Comparison of ENCODE assay signal across 16 cellular contexts in the genomic region with DNA sequence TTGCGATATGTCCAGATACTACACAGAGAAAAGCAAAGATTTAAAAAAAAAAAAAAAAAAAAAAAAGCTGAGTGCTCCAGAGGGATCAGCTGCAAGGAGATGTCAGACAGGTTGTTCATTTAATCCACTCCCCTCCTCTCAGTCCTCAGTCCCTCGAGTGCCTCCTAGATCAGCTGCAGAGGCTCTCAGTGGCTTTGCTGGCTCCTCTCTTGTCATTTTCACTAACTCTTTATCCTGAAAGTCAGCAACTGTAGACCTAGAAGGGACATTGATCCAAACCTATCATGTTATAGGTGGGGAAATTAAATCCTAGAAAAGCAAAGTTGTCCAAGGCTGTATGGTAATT.
DNase-seq lines count a peak whose midpoint lies in the region; ATAC-seq and TF ChIP-seq lines count a peak whose summit lies in the region.
"Had no signal": no experiment of that assay in that cellular context is flagged by ENCODE, and none has a peak within 500 bp of the region (broad histone marks: within the 10 kb centered on the region; RNA-seq: fewer than 3 reads in every experiment).

No MANE protein-coding gene starts in this region.

- POLR2A ChIA-PET in HCT116 (lab: Charles Lee): interaction anchor here (0.5 kb wide), 1 partner anchor 1639 kb away, joined by 3 read pairs; no protein-coding TSS in a partner anchor

- no peak overlapping the region for H2BK120ac ChIP-seq in mesenchymal stem cell (ENCODE audit: low read depth, low read length)

- H3K36me3 ChIP-seq in HCT116 (ENCODE audit: control insufficient read depth in 1 of 2, insufficient read depth in 2 of 2, low read length in 2 of 2) (no peaks in the 10 kb centered on the region), left ventricle myocardium inferior (no peaks in the 10 kb centered on the region), mesenchymal stem cell (ENCODE audit: control insufficient read depth in 1 of 2, insufficient read depth in 2 of 2, low read depth in 1 of 2, low read length in 2 of 2) (no peaks in the 10 kb centered on the region)

- peak overlapping the region; percentile 99 for H2AFZ ChIP-seq in HCT116 (ENCODE audit: low read depth, low read length, poor library complexity, severe bottlenecking)
- H2AFZ ChIP-seq in mesenchymal stem cell (ENCODE audit: low read depth, low read length): no peak overlapping the region

- no peak overlapping the region for H3K4me2 ChIP-seq in HCT116 (ENCODE audit: low read length)
- H3K4me2 ChIP-seq in mesenchymal stem cell (ENCODE audit: low read length, poor library complexity, severe bottlenecking): no peak overlapping the region

- H3K18ac ChIP-seq in mesenchymal stem cell (ENCODE audit: low read depth in 1 of 2, low read length in 2 of 2): no peak overlapping the region

- no peak for TF ChIP-seq POLR2A in HCT116 (IDR thresholded peaks at IDR 0.05; ENCODE audit: borderline replicate concordance, extremely low read depth, insufficient read depth, insufficient read length)

- CTCF ChIA-PET in HCT116 (lab: Charles Lee): interaction anchor here (0.6 to 1.6 kb wide), 11 partner anchors 9 to 609 kb away, joined by 3 to 5 read pairs (median 4); no protein-coding TSS in a partner anchor

- ATAC-seq in HCT116 (no peak), HG02678 (IDR thresholded peaks at IDR 0.05; ENCODE audit: unreplicated experiment) (no peak), GM19023 (IDR thresholded peaks at IDR 0.05; ENCODE audit: unreplicated experiment) (no peak)
- ATAC-seq: K562, Panc1 had no signal

- no peaks in the 10 kb centered on the region for H3K79me1 ChIP-seq in mesenchymal stem cell (replicated peaks; ENCODE audit: low read length, poor library complexity, severe bottlenecking)

- H4K8ac ChIP-seq in mesenchymal stem cell (ENCODE audit: low read length): no peak overlapping the region

- no peak overlapping the region for H3K4me3 ChIP-seq in HCT116 (replicated peaks in 1 of 2; ENCODE audit: low read depth in 1 of 2, low read length in 2 of 2)
- no peak overlapping the region for H3K4me3 ChIP-seq in left ventricle myocardium inferior
- H3K4me3 ChIP-seq in mesenchymal stem cell (ENCODE audit: insufficient read depth in 1 of 2, low read depth in 1 of 2, low read length in 2 of 2): no peak overlapping the region
- H3K4me3 ChIP-seq: K562, testis had no signal

- H3K9ac ChIP-seq in HCT116 (ENCODE audit: low read length) (no peak overlapping the region), mesenchymal stem cell (ENCODE audit: low read length) (no peak overlapping the region)

- no peak overlapping the region for H2BK12ac ChIP-seq in mesenchymal stem cell (ENCODE audit: low read length in 2 of 2)

- 93% methylated on average over 2 of the region's 2 CpGs for WGBS in mesenchymal stem cell

- H2BK15ac ChIP-seq in mesenchymal stem cell (ENCODE audit: low read depth, poor library complexity, severe bottlenecking): no peak overlapping the region

- DNase-seq in HCT116 (ENCODE audit: low read depth, low spot score): no peak
- peak; percentile 84 for DNase-seq in NCI-H146 (lab: John Stamatoyannopoulos, UW)
- peak; percentile 87 for DNase-seq in NCI-H69 (lab: John Stamatoyannopoulos, UW)
- no peak for DNase-seq in left ventricle myocardium inferior
- DNase-seq in mesenchymal stem cell: no peak
- no peak for DNase-seq in CD1c-positive myeloid dendritic cell (ENCODE audit: extremely low spot score)
- DNase-seq: activated CD4-positive, CD25-positive, alpha-beta regulatory T cell; activated effector memory CD4-positive, alpha-beta T cell treated with anti-CD3 and anti-CD28 coated beads, Interleukin-2, amount 50 U/mL, for 16 hours; amniotic stem cell; NCI-H1048; testis had no signal

- H4K91ac ChIP-seq in mesenchymal stem cell (ENCODE audit: low read length): no peak overlapping the region

- H3K9me2 ChIP-seq in HCT116 (ENCODE audit: insufficient read depth): no peaks in the 10 kb centered on the region

- RAD21 ChIA-PET in HCT116 (lab: Charles Lee; ENCODE audit: low non-redundant PET in 1 of 2, low total read pairs in 2 of 2, uncharacterized antibody in 2 of 2, unreplicated experiment in 2 of 2): interaction anchor here in 1 of 2 experiments (0.7 kb wide), 1 partner anchor 159 kb away, joined by 3 read pairs; no protein-coding TSS in a partner anchor

- H4K20me1 ChIP-seq in HCT116 (ENCODE audit: insufficient read depth): no peaks in the 10 kb centered on the region

- no peak overlapping the region for H3K14ac ChIP-seq in mesenchymal stem cell (ENCODE audit: low read length in 2 of 2)

- no peak overlapping the region for H2AK5ac ChIP-seq in mesenchymal stem cell (ENCODE audit: low read length, severe bottlenecking)

- H3K4me1 ChIP-seq in HCT116 (ENCODE audit: control insufficient read depth in 1 of 2, insufficient read depth in 2 of 2, low read length in 2 of 2): peaks cover 3 to 13% of the 10 kb centered on the region in 2 experiments; a peak in 3 of 4 replicates
- H3K4me1 ChIP-seq in left ventricle myocardium inferior: peaks cover 13% of the 10 kb centered on the region
- peaks cover 1% of the 10 kb centered on the region for H3K4me1 ChIP-seq in mesenchymal stem cell (ENCODE audit: control insufficient read depth, insufficient read depth, low read depth, low read length)
- H3K4me1 ChIP-seq: testis had no signal

- H3K4ac ChIP-seq in mesenchymal stem cell (ENCODE audit: low read depth in 1 of 2, low read length in 2 of 2): no peak overlapping the region

- H3K27me3 ChIP-seq in HCT116 (ENCODE audit: insufficient read depth, low read length) (no peaks in the 10 kb centered on the region), left ventricle myocardium inferior (ENCODE audit: low read depth) (no peaks in the 10 kb centered on the region), mesenchymal stem cell (ENCODE audit: control insufficient read depth in 1 of 2, insufficient read depth in 1 of 2, low read length in 2 of 2) (peaks cover 4 to 15% of the 10 kb centered on the region in 2 experiments)
- H3K27me3 ChIP-seq: testis had no signal

- no peak overlapping the region for H2BK5ac ChIP-seq in mesenchymal stem cell (ENCODE audit: low read depth, low read length, poor library complexity, severe bottlenecking)

- TF ChIP-seq CTCF in HCT116 (IDR thresholded peaks at IDR 0.05 in 2 of 3, conservative IDR thresholded peaks at IDR 0.05 in 1 of 3; ENCODE audit: borderline replicate concordance in 1 of 3, insufficient read depth in 1 of 3, low read depth in 2 of 3, low read length in 2 of 3) (no peak), left ventricle myocardium inferior (IDR thresholded peaks at IDR 0.05; ENCODE audit: borderline replicate concordance) (no peak)

- no peak for TF ChIP-seq RAD21 in HCT116 (IDR thresholded peaks at IDR 0.05; ENCODE audit: low read depth)

- H3K9me3 ChIP-seq in HCT116 (ENCODE audit: control insufficient read depth in 1 of 2, insufficient read depth in 1 of 2, low read depth in 1 of 2, low read length in 2 of 2) (no peaks in the 10 kb centered on the region), left ventricle myocardium inferior (replicated peaks) (no peaks in the 10 kb centered on the region), mesenchymal stem cell (ENCODE audit: control insufficient read depth, low read length) (no peaks in the 10 kb centered on the region)
- H3K9me3 ChIP-seq: testis had no signal

- H3K79me2 ChIP-seq in HCT116 (ENCODE audit: insufficient read depth, low read length): no peaks in the 10 kb centered on the region

- H3K27ac ChIP-seq in HCT116 (ENCODE audit: low read depth, low read length) (no peak overlapping the region), left ventricle myocardium inferior (replicated peaks) (peak overlapping the region; percentile 58), mesenchymal stem cell (ENCODE audit: low read length, poor library complexity, severe bottlenecking) (no peak overlapping the region)
- H3K27ac ChIP-seq: HL-60, testis had no signal

- intact Hi-C loops in HCT116 (cut with micrococcal nuclease): loop anchor here (5.0 kb wide), 1 partner anchor 433 kb away; no protein-coding TSS in a partner anchor
- intact Hi-C loops in left ventricle myocardium inferior (cut with micrococcal nuclease): loop anchor here (5.0 kb wide), 1 partner anchor 108 kb away; no protein-coding TSS in a partner anchor

- H3K23ac ChIP-seq in mesenchymal stem cell (ENCODE audit: low read length in 2 of 2): no peak overlapping the region

- BruUV-seq in HCT116 (replicated peaks; lab: Mats Ljungman, UMichigan): no TSS peak

TF ChIP-seq in HCT116, 20 proteins besides CTCF, POLR2A, EP300 and RAD21:
- TF ChIP-seq JUND (IDR thresholded peaks at IDR 0.05) (no peak), EGR1 (IDR thresholded peaks at IDR 0.05; ENCODE audit: low read depth) (no peak), YY1 (IDR thresholded peaks at IDR 0.05; ENCODE audit: extremely low read depth, insufficient replicate concordance, low read depth, low read length) (no peak), POLR2AphosphoS5 (IDR thresholded peaks at IDR 0.05; ENCODE audit: low read depth, low read length) (no peak), TCF7L2 (IDR thresholded peaks at IDR 0.05; ENCODE audit: borderline replicate concordance, extremely low read depth, insufficient read depth, insufficient read length) (no peak), FOSL1 (IDR thresholded peaks at IDR 0.05; ENCODE audit: low read depth) (no peak), ELF1 (IDR thresholded peaks at IDR 0.05; ENCODE audit: borderline replicate concordance, low read depth) (no peak), CEBPB (IDR thresholded peaks at IDR 0.05; ENCODE audit: low read depth) (no peak), EZH2 (IDR thresholded peaks at IDR 0.05) (no peak), ZFX (IDR thresholded peaks at IDR 0.05) (no peak), CBX3 (IDR thresholded peaks at IDR 0.05; ENCODE audit: low read depth) (no peak), ZNF274 (IDR thresholded peaks at IDR 0.05; ENCODE audit: low read depth, low read length) (no peak)
- TF ChIP-seq, protein P1, sequence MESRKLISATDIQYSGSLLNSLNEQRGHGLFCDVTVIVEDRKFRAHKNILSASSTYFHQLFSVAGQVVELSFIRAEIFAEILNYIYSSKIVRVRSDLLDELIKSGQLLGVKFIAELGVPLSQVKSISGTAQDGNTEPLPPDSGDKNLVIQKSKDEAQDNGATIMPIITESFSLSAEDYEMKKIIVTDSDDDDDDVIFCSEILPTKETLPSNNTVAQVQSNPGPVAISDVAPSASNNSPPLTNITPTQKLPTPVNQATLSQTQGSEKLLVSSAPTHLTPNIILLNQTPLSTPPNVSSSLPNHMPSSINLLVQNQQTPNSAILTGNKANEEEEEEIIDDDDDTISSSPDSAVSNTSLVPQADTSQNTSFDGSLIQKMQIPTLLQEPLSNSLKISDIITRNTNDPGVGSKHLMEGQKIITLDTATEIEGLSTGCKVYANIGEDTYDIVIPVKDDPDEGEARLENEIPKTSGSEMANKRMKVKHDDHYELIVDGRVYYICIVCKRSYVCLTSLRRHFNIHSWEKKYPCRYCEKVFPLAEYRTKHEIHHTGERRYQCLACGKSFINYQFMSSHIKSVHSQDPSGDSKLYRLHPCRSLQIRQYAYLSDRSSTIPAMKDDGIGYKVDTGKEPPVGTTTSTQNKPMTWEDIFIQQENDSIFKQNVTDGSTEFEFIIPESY (IDR thresholded peaks at IDR 0.05; ENCODE audit: extremely low read depth, insufficient replicate concordance, low read length): no peak

Comparison
In these comparisons a context has a peak if more than half of its experiments do, and no peak if none do; other contexts are left out.
1. DNase-seq: peak in NCI-H146 (single experiment) and NCI-H69 (single experiment); none in HCT116 (single experiment), left ventricle myocardium inferior (single experiment), mesenchymal stem cell (single experiment) and CD1c-positive myeloid dendritic cell (single experiment).